Comparison of ENCODE assay signal across 2 cellular contexts in genomic region chr1:164914208-164914607, GRCh38.
TF ChIP-seq lines count a peak whose summit lies in the region.

No MANE protein-coding gene starts in this region.

TF ChIP-seq in A549, 52 proteins besides CTCF, POLR2A, EP300 and RAD21 (continued from another document):
- no peak for TF ChIP-seq REST (IDR thresholded peaks at IDR 0.05)
- no peak for TF ChIP-seq MAFK (IDR thresholded peaks at IDR 0.05; ENCODE audit: partially characterized antibody)
- TF ChIP-seq BCL3 (IDR thresholded peaks at IDR 0.05), result no peak
- no peak for TF ChIP-seq HDAC2 (IDR thresholded peaks at IDR 0.05)

TF ChIP-seq in K562, 482 proteins besides CTCF, POLR2A, EP300 and RAD21 (continued from another document):
- no peak for TF ChIP-seq ZNF76 (CRISPR knock-in tag; IDR thresholded peaks at IDR 0.05; ENCODE audit: borderline replicate concordance)
